Comparison of ENCODE assay signal across 1 cellular context in genomic region chr2:100894531-100895156, GRCh38.
TF ChIP-seq lines count a peak whose summit lies in the region.

No MANE protein-coding gene starts in this region.

TF ChIP-seq in HepG2, 621 proteins besides CTCF, POLR2A, EP300 and RAD21 (continued from another document):
- TF ChIP-seq, protein P1, sequence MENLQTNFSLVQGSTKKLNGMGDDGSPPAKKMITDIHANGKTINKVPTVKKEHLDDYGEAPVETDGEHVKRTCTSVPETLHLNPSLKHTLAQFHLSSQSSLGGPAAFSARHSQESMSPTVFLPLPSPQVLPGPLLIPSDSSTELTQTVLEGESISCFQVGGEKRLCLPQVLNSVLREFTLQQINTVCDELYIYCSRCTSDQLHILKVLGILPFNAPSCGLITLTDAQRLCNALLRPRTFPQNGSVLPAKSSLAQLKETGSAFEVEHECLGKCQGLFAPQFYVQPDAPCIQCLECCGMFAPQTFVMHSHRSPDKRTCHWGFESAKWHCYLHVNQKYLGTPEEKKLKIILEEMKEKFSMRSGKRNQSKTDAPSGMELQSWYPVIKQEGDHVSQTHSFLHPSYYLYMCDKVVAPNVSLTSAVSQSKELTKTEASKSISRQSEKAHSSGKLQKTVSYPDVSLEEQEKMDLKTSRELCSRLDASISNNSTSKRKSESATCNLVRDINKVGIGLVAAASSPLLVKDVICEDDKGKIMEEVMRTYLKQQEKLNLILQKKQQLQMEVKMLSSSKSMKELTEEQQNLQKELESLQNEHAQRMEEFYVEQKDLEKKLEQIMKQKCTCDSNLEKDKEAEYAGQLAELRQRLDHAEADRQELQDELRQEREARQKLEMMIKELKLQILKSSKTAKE (CRISPR knock-in tag; IDR thresholded peaks at IDR 0.05; ENCODE audit: borderline replicate concordance) = 0 out of 2 replicates have a peak, but pooled peaks have one; percentile 8
- TF ChIP-seq IKZF4 (CRISPR knock-in tag; IDR thresholded peaks at IDR 0.05; ENCODE audit: borderline replicate concordance, low read depth, not compliant biosample characterization) (no peak), TBX2 (CRISPR knock-in tag; IDR thresholded peaks at IDR 0.05; ENCODE audit: borderline replicate concordance) (no peak), ZBTB21 (CRISPR knock-in tag; IDR thresholded peaks at IDR 0.05) (no peak), ZNF589 (CRISPR knock-in tag; conservative IDR thresholded peaks at IDR 0.05) (0 out of 2 replicates have a peak, but pooled peaks have one; percentile 31), IRF9 (CRISPR knock-in tag; IDR thresholded peaks at IDR 0.05; ENCODE audit: borderline replicate concordance) (0 out of 2 replicates have a peak, but pooled peaks have one; percentile 49), ZNF318 (CRISPR knock-in tag; IDR thresholded peaks at IDR 0.05) (no peak), MIXL1 (CRISPR knock-in tag; IDR thresholded peaks at IDR 0.05) (no peak), ZNF678 (CRISPR knock-in tag; IDR thresholded peaks at IDR 0.05) (no peak), ZNF549 (CRISPR knock-in tag; IDR thresholded peaks at IDR 0.05) (no peak), SAFB2 (CRISPR knock-in tag; IDR thresholded peaks at IDR 0.05; ENCODE audit: borderline replicate concordance, low read depth) (0 out of 2 replicates have a peak, but pooled peaks have one; percentile 48)
- TF ChIP-seq, protein P2, sequence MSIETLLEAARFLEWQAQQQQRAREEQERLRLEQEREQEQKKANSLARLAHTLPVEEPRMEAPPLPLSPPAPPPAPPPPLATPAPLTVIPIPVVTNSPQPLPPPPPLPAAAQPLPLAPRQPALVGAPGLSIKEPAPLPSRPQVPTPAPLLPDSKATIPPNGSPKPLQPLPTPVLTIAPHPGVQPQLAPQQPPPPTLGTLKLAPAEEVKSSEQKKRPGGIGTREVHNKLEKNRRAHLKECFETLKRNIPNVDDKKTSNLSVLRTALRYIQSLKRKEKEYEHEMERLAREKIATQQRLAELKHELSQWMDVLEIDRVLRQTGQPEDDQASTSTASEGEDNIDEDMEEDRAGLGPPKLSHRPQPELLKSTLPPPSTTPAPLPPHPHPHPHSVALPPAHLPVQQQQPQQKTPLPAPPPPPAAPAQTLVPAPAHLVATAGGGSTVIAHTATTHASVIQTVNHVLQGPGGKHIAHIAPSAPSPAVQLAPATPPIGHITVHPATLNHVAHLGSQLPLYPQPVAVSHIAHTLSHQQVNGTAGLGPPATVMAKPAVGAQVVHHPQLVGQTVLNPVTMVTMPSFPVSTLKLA (IDR thresholded peaks at IDR 0.05) = no peak
